12 cellular contexts compared by ENCODE assay signal in genomic region chr5:151040211-151040747, GRCh38.
DNase-seq lines count a peak whose midpoint lies in the region; ATAC-seq and TF ChIP-seq lines count a peak whose summit lies in the region.
"Had no signal": no experiment of that assay in that cellular context is flagged by ENCODE, and none has a peak within 500 bp of the region (broad histone marks: within the 10 kb centered on the region; RNA-seq: fewer than 3 reads in every experiment).

No MANE protein-coding gene starts in this region.

- peaks cover 0 to 36% (median 26%) of the 10 kb centered on the region in 4 donors for H3K4me1 ChIP-seq in tibial artery

- no peak for TF ChIP-seq CTCF in tibial artery (IDR thresholded peaks at IDR 0.05)

- intact Hi-C loops in tibial artery (cut with DNase I; ENCODE audit: low total_unique reads): no loop called here

- H3K9me3 ChIP-seq in tibial artery: no peaks in the 10 kb centered on the region

- peak overlapping the region; percentile 88 for H3K27ac ChIP-seq in epithelial cell of prostate
- H3K27ac ChIP-seq in tibial artery: peak overlapping the region; percentile 61 to 68

- H3K36me3 ChIP-seq in tibial artery: peaks cover 44 to 94% (median 48%) of the 10 kb centered on the region in 3 donors

- H3K4me3 ChIP-seq in tibial artery: no peak overlapping the region

- no peak for ATAC-seq in GM18520 (IDR thresholded peaks at IDR 0.05; ENCODE audit: unreplicated experiment)

- H3K27me3 ChIP-seq in tibial artery: no peaks in the 10 kb centered on the region

- DNase-seq in LoVo (ENCODE audit: low spot score) (peak; percentile 70), epithelial cell of prostate (ENCODE audit: low read depth, low spot score) (peak; percentile 50), kidney tubule cell (ENCODE audit: low spot score) (peak; percentile 92), tibial artery (peak; percentile 49 to 70), cortex of kidney (lab: John Stamatoyannopoulos, UW) (no peak), GOT3 (lab: John Stamatoyannopoulos, UW) (no peak), NCI-H2196 treated with DMSO at 0.1 percent for 48 hours (lab: John Stamatoyannopoulos, UW; ENCODE audit: unreplicated experiment) (no peak)
- DNase-seq: cerebellar nuclear complex; DMS153; NCI-H774; stimulated activated CD4-positive, alpha-beta T cell treated with anti-CD3 and anti-CD28 coated beads, Interleukin-4, amount 100 ng/mL, for 1 hour had no signal

Comparison
In these comparisons a context has a peak if more than half of its experiments do, and no peak if none do; other contexts are left out.
1. DNase-seq: peak in LoVo (single experiment), epithelial cell of prostate (single experiment), kidney tubule cell (single experiment) and tibial artery (2 of 2); none in cortex of kidney (single experiment), GOT3 (single experiment) and NCI-H2196 treated with DMSO at 0.1 percent for 48 hours (single experiment).